Comparison of ENCODE assay signal across 20 cellular contexts in genomic region chr10:104085801-104086400, GRCh38. TPM values are rescaled to one million over a fixed set of nuclear protein-coding genes. Genes with fewer than 3 reads are reported as not detected.
DNase-seq lines count a peak whose midpoint lies in the region; ATAC-seq, FAIRE-seq and TF ChIP-seq lines count a peak whose summit lies in the region.
"Had no signal": no experiment of that assay in that cellular context is flagged by ENCODE, and none has a peak within 500 bp of the region (broad histone marks: within the 10 kb centered on the region; RNA-seq: fewer than 3 reads in every experiment).

COL17A1 (minus strand) TSS chr10:104085880; CDS start chr10:104080673, 5,207 bp downstream.

- H3K4me1 Mint-ChIP-seq in T-cell, result no peaks in the 10 kb centered on the region
- H3K4me1 Mint-ChIP-seq: central memory CD8-positive, alpha-beta T cell had no signal

- H3K27ac Mint-ChIP-seq in T-cell, result no peak within 1 kb of the TSS
- H3K27ac Mint-ChIP-seq: activated naive CD8-positive, alpha-beta T cell treated with anti-CD3 and anti-CD28 coated beads, Interleukin-2, amount 50 U/mL, for 24 hours; activated T-helper 1 cell treated with anti-CD3 and anti-CD28 coated beads, Interleukin-12 subunit alpha, Interleukin-12 subunit beta, Interleukin-2, Interleukin-4 antibody, amounts not matched to agents 30 ng/mL and 10 ng/mL and 1 ng/mL, durations not matched to agents 14 hours and 24 hours and 36 hours had no signal

- no peaks in the 10 kb centered on the region for H3K27me3 ChIP-seq in colonic mucosa
- H3K27me3 ChIP-seq: gastroesophageal sphincter, left lung had no signal

- H3K36me3 Mint-ChIP-seq in T-cell, result no peaks in the 10 kb centered on the region

- H3K27me3 Mint-ChIP-seq in T-cell, result no peaks in the 10 kb centered on the region
- H3K27me3 Mint-ChIP-seq: activated naive CD8-positive, alpha-beta T cell treated with anti-CD3 and anti-CD28 coated beads, Interleukin-2, amount 50 U/mL, for 24 hours; central memory CD8-positive, alpha-beta T cell had no signal

- peak; percentile 50 for FAIRE-seq in urothelium cell line (lab: Jason Lieb, UNC)
- FAIRE-seq: endometrium had no signal

- H3K9me3 Mint-ChIP-seq in T-cell, result no peaks in the 10 kb centered on the region
- H3K9me3 Mint-ChIP-seq: activated naive CD8-positive, alpha-beta T cell treated with anti-CD3 and anti-CD28 coated beads, Interleukin-2, amount 50 U/mL, for 24 hours; activated T-helper 1 cell treated with anti-CD3 and anti-CD28 coated beads, Interleukin-12 subunit alpha, Interleukin-12 subunit beta, Interleukin-2, Interleukin-4 antibody, amounts not matched to agents 30 ng/mL and 10 ng/mL and 1 ng/mL, durations not matched to agents 14 hours and 24 hours and 36 hours; central memory CD8-positive, alpha-beta T cell had no signal

- DNase-seq in M059J (ENCODE audit: low read depth), result peak; percentile 49
- DNase-seq in colonic mucosa, result peak; percentile 32
- DNase-seq in mucosa of descending colon, result peak in 1 of 3 donors; percentile 32
- DNase-seq in urothelium cell line (ENCODE audit: low spot score), result peak; percentile 26
- no peak for DNase-seq in A172 (ENCODE audit: low spot score)
- DNase-seq in T-cell, result no peak
- DNase-seq: activated CD8-positive, alpha-beta memory T cell treated with anti-CD3 and anti-CD28 coated beads for 24 hours; activated naive CD8-positive, alpha-beta T cell treated with anti-CD3 and anti-CD28 coated beads, Interleukin-2, amount 50 U/mL, for 24 hours; Kasumi-1; left lung; NCI-H446; NK-92 treated with Interleukin-12 subunit alpha and Interleukin-12 subunit beta, amount 100 ng/mL, for 24 hours; Right ventricle myocardium superior; stimulated activated CD4-positive, alpha-beta T cell treated with anti-CD3 and anti-CD28 coated beads, Interleukin-4, amount 100 ng/mL, for 1 hour had no signal

- peak within 1 kb of the TSS; percentile 4 for H3K4me3 ChIP-seq in colonic mucosa
- no peak within 1 kb of the TSS for H3K4me3 ChIP-seq in mucosa of descending colon
- H3K4me3 ChIP-seq: gastroesophageal sphincter, left lung had no signal

- H3K9ac ChIP-seq in colonic mucosa (ENCODE audit: low read depth in 2 of 2, low read length in 2 of 2), result peak within 1 kb of the TSS in 1 of 2 donors; percentile 58

- CTCF ChIA-PET in T-cell (lab: Charles Lee), result no interaction called here

- no peak within 1 kb of the TSS for H3K4me3 Mint-ChIP-seq in T-cell
- H3K4me3 Mint-ChIP-seq: activated naive CD8-positive, alpha-beta T cell treated with anti-CD3 and anti-CD28 coated beads, Interleukin-2, amount 50 U/mL, for 24 hours; activated T-helper 1 cell treated with anti-CD3 and anti-CD28 coated beads, Interleukin-12 subunit alpha, Interleukin-12 subunit beta, Interleukin-2, Interleukin-4 antibody, amounts not matched to agents 30 ng/mL and 10 ng/mL and 1 ng/mL, durations not matched to agents 14 hours and 24 hours and 36 hours; central memory CD8-positive, alpha-beta T cell had no signal

- H3K4me1 ChIP-seq in colonic mucosa, result no peaks in the 10 kb centered on the region
- H3K4me1 ChIP-seq in mucosa of descending colon (ENCODE audit: low read depth), result no peaks in the 10 kb centered on the region
- H3K4me1 ChIP-seq: left lung had no signal

- ATAC-seq in mucosa of descending colon (peak; percentile 84), T-cell (replicated peaks in 1 of 4) (no peak), HG02642 (IDR thresholded peaks at IDR 0.05; ENCODE audit: poor library complexity, unreplicated experiment) (no peak)
- ATAC-seq: activated naive CD8-positive, alpha-beta T cell treated with anti-CD3 and anti-CD28 coated beads, Interleukin-2, amount 50 U/mL, for 24 hours; gastroesophageal sphincter had no signal

- intact Hi-C loops in colonic mucosa (cut with DNase I) (no loop called here), mucosa of descending colon (cut with DNase I, micrococcal nuclease) (no loop called here)

- H3K9me3 ChIP-seq in colonic mucosa (no peaks in the 10 kb centered on the region), mucosa of descending colon (no peaks in the 10 kb centered on the region)
- H3K9me3 ChIP-seq: gastroesophageal sphincter, left lung had no signal

- peak within 1 kb of the TSS; percentile 64 for H3K27ac ChIP-seq in colonic mucosa
- H3K27ac ChIP-seq: gastroesophageal sphincter had no signal

- TF ChIP-seq CTCF in colonic mucosa (IDR thresholded peaks at IDR 0.05) (no peak), mucosa of descending colon (IDR thresholded peaks at IDR 0.05) (no peak)

- POLR2A ChIA-PET in T-cell (lab: Charles Lee), result no interaction called here

- no peaks in the 10 kb centered on the region for H3K36me3 ChIP-seq in colonic mucosa
- no peaks in the 10 kb centered on the region for H3K36me3 ChIP-seq in mucosa of descending colon (ENCODE audit: low read depth)
- H3K36me3 ChIP-seq: gastroesophageal sphincter, left lung had no signal

RNA-seq across cellular contexts. Expression of gene COL17A1, which starts in this region (rescaled TPM):
- 2.9 and 3.2 TPM in 2 replicates for total RNA-seq in M059J (2014; rRNA removed; shearing (Covaris generic))
- total RNA-seq in colonic mucosa, result 100 to 1,000 TPM; 115 to 249 TPM
- total RNA-seq in mucosa of descending colon, result 100 to 1,000 TPM in 2 of 3 donors, 10 to 100 TPM in 1; 95.1 to 284 (median 119) TPM
- 0.79 and 2.4 TPM in 2 replicates for total RNA-seq in A172 (2014; rRNA removed; shearing (Covaris generic))
- under 1 TPM in 1 of 5 donors, not detected in 4; 0.16 TPM for total RNA-seq in T-cell
- total RNA-seq: activated T-helper 1 cell treated with anti-CD3 and anti-CD28 coated beads, Interleukin-12 subunit alpha, Interleukin-12 subunit beta, Interleukin-2, Interleukin-4 antibody, amounts not matched to agents 30 ng/mL and 10 ng/mL and 1 ng/mL, durations not matched to agents 14 hours and 24 hours and 36 hours; Right ventricle myocardium superior; T-helper 1 cell treated with Interleukin-12 subunit alpha and Interleukin-12 subunit beta and Interleukin-4 antibody, amounts not matched to agents 30 ng/mL and 1 ng/mL, for 36 hours had no signal

Comparison
In these comparisons a context has a peak if more than half of its experiments do, and no peak if none do; other contexts are left out.
1. RNA of gene COL17A1 (total RNA-seq): 115 to 249 TPM in colonic mucosa and 95.1 to 284 TPM in mucosa of descending colon; 2.9 to 3.2 TPM in M059J, 0.79 to 2.4 TPM in A172 and 0.16 TPM in T-cell; every median in the first group is over 10 times any median in the second.
2. DNase-seq: peak in M059J (single experiment), colonic mucosa (single experiment) and urothelium cell line (single experiment); none in A172 (single experiment) and T-cell (0 of 34).